ENCODE assay signal across 1 cellular context in genomic region chr12:120316798-120317257, GRCh38.
A peak's percentile ranks its signal among the peaks of the same experiment; 100 is the strongest.
TF ChIP-seq lines count a peak whose summit lies in the region.

No MANE protein-coding gene starts in this region.

TF ChIP-seq in K562, 482 proteins besides CTCF, POLR2A, EP300 and RAD21:
- TF ChIP-seq DPF2 (IDR thresholded peaks at IDR 0.05), result 0 out of 2 replicates have a peak, but pooled peaks have one; percentile 12
- TF ChIP-seq, protein P1, sequence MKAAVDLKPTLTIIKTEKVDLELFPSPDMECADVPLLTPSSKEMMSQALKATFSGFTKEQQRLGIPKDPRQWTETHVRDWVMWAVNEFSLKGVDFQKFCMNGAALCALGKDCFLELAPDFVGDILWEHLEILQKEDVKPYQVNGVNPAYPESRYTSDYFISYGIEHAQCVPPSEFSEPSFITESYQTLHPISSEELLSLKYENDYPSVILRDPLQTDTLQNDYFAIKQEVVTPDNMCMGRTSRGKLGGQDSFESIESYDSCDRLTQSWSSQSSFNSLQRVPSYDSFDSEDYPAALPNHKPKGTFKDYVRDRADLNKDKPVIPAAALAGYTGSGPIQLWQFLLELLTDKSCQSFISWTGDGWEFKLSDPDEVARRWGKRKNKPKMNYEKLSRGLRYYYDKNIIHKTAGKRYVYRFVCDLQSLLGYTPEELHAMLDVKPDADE (conservative IDR thresholded peaks at IDR 0.05; ENCODE audit: control insufficient read depth, low read depth, low read length), result 0 out of 2 replicates have a peak, but pooled peaks have one; percentile 53
- TF ChIP-seq ZFX (CRISPR knock-in tag; IDR thresholded peaks at IDR 0.05), result peak; percentile 66; the same call in 1 of the 2 replicates
- TF ChIP-seq ILK (tag; IDR thresholded peaks at IDR 0.05; ENCODE audit: borderline replicate concordance, low read depth), result no peak
- peak; percentile 54 for TF ChIP-seq ESRRA (IDR thresholded peaks at IDR 0.05; ENCODE audit: borderline replicate concordance, low read depth)
- no peak for TF ChIP-seq MEIS2 (IDR thresholded peaks at IDR 0.05; ENCODE audit: partially characterized antibody)
- TF ChIP-seq CXXC5 (CRISPR knock-in tag; IDR thresholded peaks at IDR 0.05), result no peak
- peak; percentile 58; the same call in 1 of the 2 replicates for TF ChIP-seq ERF (CRISPR knock-in tag; IDR thresholded peaks at IDR 0.05)
- TF ChIP-seq, protein P2, sequence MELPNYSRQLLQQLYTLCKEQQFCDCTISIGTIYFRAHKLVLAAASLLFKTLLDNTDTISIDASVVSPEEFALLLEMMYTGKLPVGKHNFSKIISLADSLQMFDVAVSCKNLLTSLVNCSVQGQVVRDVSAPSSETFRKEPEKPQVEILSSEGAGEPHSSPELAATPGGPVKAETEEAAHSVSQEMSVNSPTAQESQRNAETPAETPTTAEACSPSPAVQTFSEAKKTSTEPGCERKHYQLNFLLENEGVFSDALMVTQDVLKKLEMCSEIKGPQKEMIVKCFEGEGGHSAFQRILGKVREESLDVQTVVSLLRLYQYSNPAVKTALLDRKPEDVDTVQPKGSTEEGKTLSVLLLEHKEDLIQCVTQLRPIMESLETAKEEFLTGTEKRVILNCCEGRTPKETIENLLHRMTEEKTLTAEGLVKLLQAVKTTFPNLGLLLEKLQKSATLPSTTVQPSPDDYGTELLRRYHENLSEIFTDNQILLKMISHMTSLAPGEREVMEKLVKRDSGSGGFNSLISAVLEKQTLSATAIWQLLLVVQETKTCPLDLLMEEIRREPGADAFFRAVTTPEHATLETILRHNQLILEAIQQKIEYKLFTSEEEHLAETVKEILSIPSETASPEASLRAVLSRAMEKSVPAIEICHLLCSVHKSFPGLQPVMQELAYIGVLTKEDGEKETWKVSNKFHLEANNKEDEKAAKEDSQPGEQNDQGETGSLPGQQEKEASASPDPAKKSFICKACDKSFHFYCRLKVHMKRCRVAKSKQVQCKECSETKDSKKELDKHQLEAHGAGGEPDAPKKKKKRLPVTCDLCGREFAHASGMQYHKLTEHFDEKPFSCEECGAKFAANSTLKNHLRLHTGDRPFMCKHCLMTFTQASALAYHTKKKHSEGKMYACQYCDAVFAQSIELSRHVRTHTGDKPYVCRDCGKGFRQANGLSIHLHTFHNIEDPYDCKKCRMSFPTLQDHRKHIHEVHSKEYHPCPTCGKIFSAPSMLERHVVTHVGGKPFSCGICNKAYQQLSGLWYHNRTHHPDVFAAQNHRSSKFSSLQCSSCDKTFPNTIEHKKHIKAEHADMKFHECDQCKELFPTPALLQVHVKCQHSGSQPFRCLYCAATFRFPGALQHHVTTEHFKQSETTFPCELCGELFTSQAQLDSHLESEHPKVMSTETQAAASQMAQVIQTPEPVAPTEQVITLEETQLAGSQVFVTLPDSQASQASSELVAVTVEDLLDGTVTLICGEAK (IDR thresholded peaks at IDR 0.05), result 0 out of 2 replicates have a peak, but pooled peaks have one; percentile 27
- TF ChIP-seq, protein P2 (CRISPR knock-in tag; IDR thresholded peaks at IDR 0.05), result no peak
- no peak; the same call in 1 of the 2 replicates for TF ChIP-seq FOXK1 (CRISPR knock-in tag; IDR thresholded peaks at IDR 0.05; ENCODE audit: borderline replicate concordance)
- TF ChIP-seq EGR1 (conservative IDR thresholded peaks at IDR 0.05), result peak; percentile 21; the same call in 1 of the 2 replicates
- no peak for TF ChIP-seq CC2D1A (IDR thresholded peaks at IDR 0.05)
- TF ChIP-seq ARID2 (IDR thresholded peaks at IDR 0.05), result 0 out of 2 replicates have a peak, but pooled peaks have one; percentile 15
